In the genomic region with DNA sequence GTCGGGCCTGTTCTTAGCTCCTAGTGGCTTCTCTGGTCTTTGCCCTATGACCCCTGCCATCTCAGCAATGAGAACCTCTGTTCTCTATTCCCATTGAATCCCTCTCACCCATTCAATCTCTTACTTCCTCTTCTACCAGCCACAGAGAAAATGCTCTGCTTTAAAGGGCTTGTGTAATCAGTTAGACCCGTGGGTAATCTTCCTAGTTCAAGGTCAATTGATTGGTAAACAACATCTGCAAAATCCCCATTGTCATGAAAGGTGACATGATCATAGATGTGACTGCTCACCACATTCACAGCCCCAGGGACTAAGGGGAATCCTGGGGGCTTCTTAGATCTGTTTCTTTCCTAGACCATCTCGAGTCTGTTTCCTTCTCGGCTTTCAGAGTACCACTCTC, we compare ENCODE assay signal across 15 cellular contexts. TPM values are rescaled to one million over a fixed set of nuclear protein-coding genes. Genes with fewer than 3 reads are reported as not detected.
A peak's percentile ranks its signal among the peaks of the same experiment; 100 is the strongest.
DNase-seq lines count a peak whose midpoint lies in the region; ATAC-seq and TF ChIP-seq lines count a peak whose summit lies in the region.
"Had no signal": no experiment of that assay in that cellular context is flagged by ENCODE, and none has a peak within 500 bp of the region (broad histone marks: within the 10 kb centered on the region; RNA-seq: fewer than 3 reads in every experiment).

No MANE protein-coding gene starts in this region.

- no peak for TF ChIP-seq RAD21 in SK-N-SH (IDR thresholded peaks at IDR 0.05; ENCODE audit: low read length)

- no peaks in the 10 kb centered on the region for H3K27me3 Mint-ChIP-seq in naive thymus-derived CD4-positive, alpha-beta T cell

- DNase-seq in SIG-M5 treated with dmso at 0.1 percent for 504 hours (lab: John Stamatoyannopoulos, UW; ENCODE audit: unreplicated experiment) (peak; percentile 31), SIG-M5 (lab: John Stamatoyannopoulos, UW) (no peak), neuronal stem cell (ENCODE audit: low spot score) (no peak), left ventricle myocardium superior (no peak), SK-N-SH (no peak)
- DNase-seq in naive thymus-derived CD4-positive, alpha-beta T cell, result no peak
- DNase-seq: NCI-H1436 treated with DMSO at 0.1 percent for 48 hours, retina, testis had no signal

- no peak overlapping the region for H3K18ac ChIP-seq in neuronal stem cell (ENCODE audit: low read length)

- peaks cover 0 to 4% (median 0%) of the 10 kb centered on the region in 5 donors for H3K36me3 Mint-ChIP-seq in naive thymus-derived CD4-positive, alpha-beta T cell

- H4K91ac ChIP-seq in neuronal stem cell (ENCODE audit: low read depth, low read length, poor library complexity), result no peak overlapping the region

- no peak overlapping the region for H3K4me3 ChIP-seq in naive thymus-derived CD4-positive, alpha-beta T cell (ENCODE audit: low read length)
- H3K4me3 ChIP-seq in neuronal stem cell (ENCODE audit: low read length in 2 of 2) (no peak overlapping the region), SK-N-SH (ENCODE audit: low read depth in 2 of 2, low read length in 1 of 2) (no peak overlapping the region)
- H3K4me3 ChIP-seq: A549, testis had no signal

- no peak overlapping the region for H2BK120ac ChIP-seq in neuronal stem cell (ENCODE audit: low read depth, low read length)

- H3K27me3 ChIP-seq in naive thymus-derived CD4-positive, alpha-beta T cell (ENCODE audit: control insufficient read depth in 2 of 2, insufficient read depth in 2 of 2, low read length in 2 of 2), result no peaks in the 10 kb centered on the region
- peaks cover 0 to 43% (median 0%) of the 10 kb centered on the region in 3 experiments for H3K27me3 ChIP-seq in neuronal stem cell (ENCODE audit: control insufficient read depth in 3 of 3, insufficient read depth in 3 of 3, low read depth in 1 of 3, low read length in 3 of 3)
- no peaks in the 10 kb centered on the region for H3K27me3 ChIP-seq in SK-N-SH (ENCODE audit: insufficient read depth)
- H3K27me3 ChIP-seq: testis had no signal

- H3K79me2 ChIP-seq in SK-N-SH (ENCODE audit: insufficient read depth), result no peaks in the 10 kb centered on the region

- no peak overlapping the region for H2BK12ac ChIP-seq in neuronal stem cell (ENCODE audit: low read length)

- H3K4me2 ChIP-seq in neuronal stem cell (ENCODE audit: insufficient read depth, low read length, poor library complexity, severe bottlenecking), result no peak overlapping the region
- H3K4me2 ChIP-seq in SK-N-SH, result no peak overlapping the region
- H3K4me2 ChIP-seq: A549 had no signal

- TF ChIP-seq CTCF in SK-N-SH (IDR thresholded peaks at IDR 0.05), result no peak

- no CpG with 5 or more reads among the region's 4 CpGs for WGBS in neuronal stem cell (ENCODE audit: extremely low coverage in 2 of 2, insufficient read length in 2 of 2, insufficient replicate concordance in 1 of 2), 2 donors
- 84% methylated on average over 4 of the region's 4 CpGs for WGBS in SK-N-SH (ENCODE audit: low lambda C conversion rate)

- no peaks in the 10 kb centered on the region for H3K36me3 ChIP-seq in naive thymus-derived CD4-positive, alpha-beta T cell (ENCODE audit: control insufficient read depth in 2 of 3, insufficient read depth in 3 of 3, low read length in 3 of 3)
- no peaks in the 10 kb centered on the region for H3K36me3 ChIP-seq in neuronal stem cell (replicated peaks in 1 of 2; ENCODE audit: control insufficient read depth in 2 of 2, insufficient read depth in 2 of 2, low read length in 2 of 2)
- no peaks in the 10 kb centered on the region for H3K36me3 ChIP-seq in SK-N-SH (replicated peaks in 1 of 2; ENCODE audit: control insufficient read depth in 1 of 2, insufficient read depth in 2 of 2, low read length in 1 of 2)

- no peak for TF ChIP-seq EP300 in SK-N-SH (IDR thresholded peaks at IDR 0.05; ENCODE audit: borderline replicate concordance in 1 of 2, low read depth in 1 of 2, low read length in 1 of 2)

- H2BK5ac ChIP-seq in neuronal stem cell (ENCODE audit: low read length), result no peak overlapping the region

- intact Hi-C loops in naive thymus-derived CD4-positive, alpha-beta T cell (cut with micrococcal nuclease), result no loop called here
- intact Hi-C loops in left ventricle myocardium superior (cut with micrococcal nuclease), result no loop called here

- H3K27ac Mint-ChIP-seq in naive thymus-derived CD4-positive, alpha-beta T cell, result peak overlapping the region in 1 of 9 donors; percentile 30
- H3K27ac Mint-ChIP-seq: T-helper 1 cell treated with Interleukin-12 subunit alpha and Interleukin-12 subunit beta and Interleukin-4 antibody, amounts not matched to agents 30 μg/mL and 1 μg/mL, for 36 hours had no signal

- H3F3A ChIP-seq in SK-N-SH (replicated peaks; ENCODE audit: insufficient read depth), result peaks cover 6% of the 10 kb centered on the region

- H3K9me3 Mint-ChIP-seq in naive thymus-derived CD4-positive, alpha-beta T cell, result peaks cover 0 to 2% (median 0%) of the 10 kb centered on the region in 11 donors
- H3K9me3 Mint-ChIP-seq: T-helper 1 cell treated with Interleukin-12 subunit alpha and Interleukin-12 subunit beta and Interleukin-4 antibody, amounts not matched to agents 30 μg/mL and 1 μg/mL, for 36 hours had no signal

- CTCF ChIA-PET in naive thymus-derived CD4-positive, alpha-beta T cell (lab: Charles Lee), result interaction anchor here (0.6 to 3.9 kb wide), 3 partner anchors 14 to 51 kb away, joined by 3 to 11 read pairs (median 4); no protein-coding TSS in a partner anchor
- CTCF ChIA-PET in SK-N-SH (lab: Yijun Ruan, JAX), result interaction anchor here (1.2 to 1.7 kb wide), 3 partner anchors 12 to 54 kb away, joined by 3 to 5 read pairs (median 4); no protein-coding TSS in a partner anchor

- H3K4me3 Mint-ChIP-seq in naive thymus-derived CD4-positive, alpha-beta T cell, result no peak overlapping the region
- H3K4me3 Mint-ChIP-seq: T-helper 1 cell treated with Interleukin-12 subunit alpha and Interleukin-12 subunit beta and Interleukin-4 antibody, amounts not matched to agents 30 μg/mL and 1 μg/mL, for 36 hours had no signal

- H3K9ac ChIP-seq in neuronal stem cell (ENCODE audit: low read depth, low read length, poor library complexity), result no peak overlapping the region
- H3K9ac ChIP-seq in SK-N-SH, result no peak overlapping the region

- peaks cover 0 to 26% (median 0%) of the 10 kb centered on the region in 7 donors for H3K4me1 Mint-ChIP-seq in naive thymus-derived CD4-positive, alpha-beta T cell

- H2AFZ ChIP-seq in neuronal stem cell (ENCODE audit: low read length) (no peak overlapping the region), SK-N-SH (ENCODE audit: low read depth) (no peak overlapping the region)

- H3K9me2 ChIP-seq in SK-N-SH, result no peaks in the 10 kb centered on the region

- H3K4ac ChIP-seq in neuronal stem cell (ENCODE audit: low read length), result no peak overlapping the region

- H3K23ac ChIP-seq in neuronal stem cell (ENCODE audit: low read depth, low read length, poor library complexity), result no peak overlapping the region

- no peak overlapping the region for H2AK5ac ChIP-seq in neuronal stem cell (ENCODE audit: low read depth, low read length)

- no peak overlapping the region for H2BK15ac ChIP-seq in neuronal stem cell (ENCODE audit: low read length)

- no peaks in the 10 kb centered on the region for H4K20me1 ChIP-seq in SK-N-SH (ENCODE audit: insufficient read depth)

- H4K8ac ChIP-seq in neuronal stem cell (ENCODE audit: low read depth, low read length), result no peak overlapping the region

- no peaks in the 10 kb centered on the region for H3K79me1 ChIP-seq in neuronal stem cell (ENCODE audit: low read depth, low read length)

- no peak overlapping the region for H3K27ac ChIP-seq in naive thymus-derived CD4-positive, alpha-beta T cell (ENCODE audit: low read depth, low read length)
- H3K27ac ChIP-seq in neuronal stem cell (replicated peaks; ENCODE audit: low read length), result no peak overlapping the region
- H3K27ac ChIP-seq in SK-N-SH (ENCODE audit: low read depth in 2 of 2, low read length in 1 of 2), result no peak overlapping the region
- H3K27ac ChIP-seq: A549, testis had no signal

- POLR2A ChIA-PET in naive thymus-derived CD4-positive, alpha-beta T cell (lab: Charles Lee), result no interaction called here
- POLR2A ChIA-PET in SK-N-SH (lab: Yijun Ruan, JAX), result no interaction called here

- H3K9me3 ChIP-seq in naive thymus-derived CD4-positive, alpha-beta T cell (ENCODE audit: control insufficient read depth in 2 of 3, low read length in 3 of 3), result no peaks in the 10 kb centered on the region
- H3K9me3 ChIP-seq in neuronal stem cell (replicated peaks in 1 of 2; ENCODE audit: control insufficient read depth in 2 of 2, insufficient read depth in 1 of 2, low read depth in 1 of 2, low read length in 2 of 2) (no peaks in the 10 kb centered on the region), SK-N-SH (no peaks in the 10 kb centered on the region)
- H3K9me3 ChIP-seq: A549, testis had no signal

- ATAC-seq in GM21576 (IDR thresholded peaks at IDR 0.05; ENCODE audit: unreplicated experiment), result peak; percentile 69
- ATAC-seq in HG03565 (IDR thresholded peaks at IDR 0.05; ENCODE audit: unreplicated experiment), result peak; percentile 74
- ATAC-seq in naive thymus-derived CD4-positive, alpha-beta T cell, result peak; percentile 24
- no peak for ATAC-seq in left ventricle myocardium superior
- ATAC-seq: A549 had no signal

- no peak overlapping the region for H3K14ac ChIP-seq in neuronal stem cell (ENCODE audit: low read length)

- H3K4me1 ChIP-seq in naive thymus-derived CD4-positive, alpha-beta T cell (ENCODE audit: control insufficient read depth in 2 of 2, insufficient read depth in 2 of 2, low read length in 2 of 2), result no peaks in the 10 kb centered on the region
- H3K4me1 ChIP-seq in neuronal stem cell (ENCODE audit: control insufficient read depth in 2 of 2, insufficient read depth in 1 of 2, low read depth in 1 of 2, low read length in 2 of 2) (peaks cover 0 to 9% of the 10 kb centered on the region in 2 donors), SK-N-SH (ENCODE audit: control insufficient read depth in 1 of 2, insufficient read depth in 2 of 2, low read depth in 1 of 2, low read length in 1 of 2) (peaks cover 7 to 10% of the 10 kb centered on the region in 2 experiments; a peak in 3 of 4 replicates)

RNA-seq across cellular contexts. Expression of a gene that starts 7.2 kb away (rescaled TPM):
- total RNA-seq in naive thymus-derived CD4-positive, alpha-beta T cell, result not detected
- polyA plus RNA-seq in naive thymus-derived CD4-positive, alpha-beta T cell, result not detected
- not detected for polyA plus RNA-seq in neuronal stem cell (2013, experiment 1 of 2)
- not detected for polyA plus RNA-seq in neuronal stem cell (2013, experiment 2 of 2)
- 0.74 TPM for total RNA-seq in left ventricle myocardium superior
- polyA plus RNA-seq in SK-N-SH (2012; rRNA removed), result not detected in 2 replicates
- not detected in 2 replicates for polyA plus RNA-seq in SK-N-SH (2012; cell fraction: cytosol; rRNA removed)
- not detected in 2 replicates for polyA plus RNA-seq in SK-N-SH (2012; cell fraction: nucleus; rRNA removed)
- total RNA-seq: activated CD8-positive, alpha-beta memory T cell treated with anti-CD3 and anti-CD28 coated beads for 36 hours; OCI-LY7 had no signal
- polyA plus RNA-seq: A549 had no signal

RNA-seq across cellular contexts. Expression of a gene that starts 13.6 kb away (rescaled TPM):
- 10 to 100 TPM in 1 of 5 experiments, 1 to 10 TPM in 2, under 1 TPM in 2; 0.32 to 63.1 (median 1.4) TPM for total RNA-seq in naive thymus-derived CD4-positive, alpha-beta T cell
- polyA plus RNA-seq in naive thymus-derived CD4-positive, alpha-beta T cell, result not detected
- polyA plus RNA-seq in neuronal stem cell (2013, experiment 1 of 2), result 0.43 TPM
- polyA plus RNA-seq in neuronal stem cell (2013, experiment 2 of 2), result 0.50 TPM
- total RNA-seq in left ventricle myocardium superior, result 268 TPM
- 0.13 and 0.15 TPM in 2 replicates for polyA plus RNA-seq in SK-N-SH (2012; rRNA removed)
- 0.01 and 0.03 TPM in 2 replicates for polyA plus RNA-seq in SK-N-SH (2012; cell fraction: cytosol; rRNA removed)
- 0.20 and 0.33 TPM in 2 replicates for polyA plus RNA-seq in SK-N-SH (2012; cell fraction: nucleus; rRNA removed)

RNA-seq across cellular contexts. Expression of a gene that starts 36.2 kb away (rescaled TPM):
- 1 to 10 TPM in 1 of 5 experiments, under 1 TPM in 3, not detected in 1; 0.11 to 2.5 (median 0.63) TPM for total RNA-seq in naive thymus-derived CD4-positive, alpha-beta T cell
- polyA plus RNA-seq in naive thymus-derived CD4-positive, alpha-beta T cell, result under 1 TPM; 0.35 to 0.56 TPM
- polyA plus RNA-seq in neuronal stem cell (2013, experiment 1 of 2), result 5.1 TPM
- 5.0 TPM for polyA plus RNA-seq in neuronal stem cell (2013, experiment 2 of 2)
- total RNA-seq in left ventricle myocardium superior, result 0.52 TPM
- 1.3 and 1.4 TPM in 2 replicates for polyA plus RNA-seq in SK-N-SH (2012; rRNA removed)
- 0.93 and 1.3 TPM in 2 replicates for polyA plus RNA-seq in SK-N-SH (2012; cell fraction: cytosol; rRNA removed)
- polyA plus RNA-seq in SK-N-SH (2012; cell fraction: nucleus; rRNA removed), result 1.6 and 1.9 TPM in 2 replicates
